14 cellular contexts compared by ENCODE assay signal in the genomic region with DNA sequence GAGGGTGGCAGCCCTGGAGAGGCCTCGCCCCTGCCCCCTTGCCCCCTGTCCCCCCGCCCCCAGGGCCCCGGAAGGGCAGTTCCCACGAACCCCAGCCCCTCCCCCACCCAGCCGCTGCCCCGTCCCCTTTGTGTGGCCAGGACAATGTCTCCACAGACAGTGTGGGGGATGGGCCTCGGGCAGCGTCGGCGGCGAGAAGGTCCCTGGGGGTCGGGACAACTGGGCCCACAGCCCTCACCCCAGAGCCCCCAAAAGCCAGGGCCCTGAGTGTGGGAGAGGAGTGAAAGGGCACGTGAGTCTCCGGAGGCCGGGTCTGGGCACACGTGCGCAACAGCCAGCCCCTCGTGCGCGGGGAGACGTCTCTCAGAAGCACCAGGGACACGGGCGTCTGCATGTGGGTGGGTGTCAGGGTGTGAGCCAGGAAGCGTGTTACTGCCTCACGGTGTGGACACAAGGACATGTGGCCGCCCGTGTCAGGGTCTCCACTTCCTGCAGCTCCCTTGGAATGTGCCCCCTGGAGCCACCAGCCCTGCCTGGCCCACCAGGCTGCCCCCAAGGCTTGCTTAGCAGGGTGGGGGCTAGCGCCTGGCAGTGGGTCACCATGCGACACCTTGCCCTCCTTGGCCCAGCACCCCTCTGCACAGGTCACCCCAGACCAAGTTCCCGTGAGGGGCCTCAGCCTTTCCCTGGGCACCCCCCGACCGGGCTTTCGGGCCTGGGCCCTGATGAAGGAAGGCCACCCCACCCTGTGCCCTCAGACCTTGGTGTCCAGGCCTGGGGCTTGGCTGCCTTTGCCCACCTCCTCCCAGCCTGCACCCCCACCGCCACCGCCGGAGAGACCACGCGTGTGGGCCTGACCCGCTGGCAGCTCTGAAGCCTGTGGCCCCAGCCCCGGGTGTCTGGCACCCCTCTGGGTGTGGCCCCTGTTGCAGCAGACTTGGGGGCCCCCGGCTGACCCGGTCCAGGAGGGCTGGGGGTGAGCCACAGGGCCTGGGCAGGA. TPM values are rescaled to one million over a fixed set of nuclear protein-coding genes. Genes with fewer than 3 reads are reported as not detected.
DNase-seq lines count a peak whose midpoint lies in the region; ATAC-seq and TF ChIP-seq lines count a peak whose summit lies in the region.
"Had no signal": no experiment of that assay in that cellular context is flagged by ENCODE, and none has a peak within 500 bp of the region (broad histone marks: within the 10 kb centered on the region; RNA-seq: fewer than 3 reads in every experiment).

No MANE protein-coding gene starts in this region.

- peak overlapping the region; percentile 74; the same call in 1 of the 2 replicates for H3K4me2 ChIP-seq in DOHH2 (ENCODE audit: low read length)

- TF ChIP-seq CTCF in DOHH2 (IDR thresholded peaks at IDR 0.05; ENCODE audit: low read depth, low read length, poor library complexity, severe bottlenecking) (no peak), heart right ventricle (IDR thresholded peaks at IDR 0.05) (no peak), psoas muscle (IDR thresholded peaks at IDR 0.05) (no peak)

- H3K9me3 ChIP-seq in DOHH2 (ENCODE audit: control insufficient read depth, insufficient read depth, low read length) (no peaks in the 10 kb centered on the region), heart right ventricle (no peaks in the 10 kb centered on the region), psoas muscle (no peaks in the 10 kb centered on the region)
- H3K9me3 ChIP-seq: SJSA1 had no signal

- H3K4me3 ChIP-seq in DOHH2 (ENCODE audit: low read length) (no peak overlapping the region), heart right ventricle (no peak overlapping the region), psoas muscle (no peak overlapping the region)
- H3K4me3 ChIP-seq: SJSA1 had no signal

- DNase-seq in HuH-7.5 (ENCODE audit: low spot score) (peak; percentile 29), heart right ventricle (peak in 1 of 2 donors; percentile 34), psoas muscle (peak in 1 of 2 donors; percentile 53), DMS153 (lab: John Stamatoyannopoulos, UW) (no peak)
- no peak for DNase-seq in NK-92 treated with Interleukin-12 subunit alpha and Interleukin-12 subunit beta, amount 100 ng/mL, for 24 hours (lab: John Stamatoyannopoulos, UW)
- DNase-seq: activated CD4-positive, alpha-beta T cell treated with anti-CD3 and anti-CD28 coated beads, Interleukin-2, amount 50 U/mL, for 1 hour; Calu3; effector memory CD4-positive, alpha-beta T cell; NCI-H510A; stimulated activated CD4-positive, alpha-beta T cell treated with anti-CD3 and anti-CD28 coated beads, Interleukin-1b, Interleukin-23, amount 100 ng/mL, for 48 hours had no signal

- H3K27me3 ChIP-seq in DOHH2 (ENCODE audit: control insufficient read depth, low read length) (no peaks in the 10 kb centered on the region), heart right ventricle (peaks cover 0 to 25% (median 12%) of the 10 kb centered on the region in 7 donors), psoas muscle (ENCODE audit: insufficient read depth in 3 of 3, low read length in 2 of 3) (peaks cover 0 to 31% (median 15%) of the 10 kb centered on the region in 3 donors)
- H3K27me3 ChIP-seq: SJSA1 had no signal

- WGBS in heart right ventricle, 2 donors, result 68 to 75% methylated on average over 42 of the region's 42 CpGs
- WGBS in psoas muscle, 3 donors, result 67 to 71% (median 68%) methylated on average over 37 to 42 of the region's 42 CpGs

- ATAC-seq in heart right ventricle (no peak), psoas muscle (no peak), esophagus mucosa (no peak), GM19463 (IDR thresholded peaks at IDR 0.05; ENCODE audit: unreplicated experiment) (no peak)

- H3K79me2 ChIP-seq in DOHH2 (ENCODE audit: control insufficient read depth, low read length), result no peaks in the 10 kb centered on the region

- no peaks in the 10 kb centered on the region for H3K9me2 ChIP-seq in DOHH2 (replicated peaks; ENCODE audit: control insufficient read depth, low read length)

- intact Hi-C loops in heart right ventricle (cut with DNase I) (no loop called here), psoas muscle (cut with DNase I) (no loop called here)

- no peaks in the 10 kb centered on the region; the same call in 1 of the 2 replicates for H3F3A ChIP-seq in DOHH2 (ENCODE audit: control insufficient read depth, insufficient read depth)

- H3K36me3 ChIP-seq in DOHH2 (ENCODE audit: control insufficient read depth, low read length), result no peaks in the 10 kb centered on the region
- no peaks in the 10 kb centered on the region for H3K36me3 ChIP-seq in heart right ventricle
- H3K36me3 ChIP-seq in psoas muscle (ENCODE audit: insufficient read depth in 1 of 2, low read depth in 1 of 2), result no peaks in the 10 kb centered on the region
- H3K36me3 ChIP-seq: SJSA1 had no signal

- H3K4me1 ChIP-seq in DOHH2 (ENCODE audit: control insufficient read depth, low read length) (peaks cover 32% of the 10 kb centered on the region), heart right ventricle (peaks cover 22 to 71% (median 50%) of the 10 kb centered on the region in 9 donors), psoas muscle (peaks cover 9% of the 10 kb centered on the region)

- H3K27ac ChIP-seq in DOHH2 (ENCODE audit: low read depth, low read length) (no peak overlapping the region), heart right ventricle (peak overlapping the region; percentile 45 to 90 (median 70)), psoas muscle (peak overlapping the region; percentile 30)
- H3K27ac ChIP-seq: SJSA1 had no signal

- H4K20me1 ChIP-seq in DOHH2 (ENCODE audit: control insufficient read depth, insufficient read depth, low read depth, low read length), result no peaks in the 10 kb centered on the region

RNA-seq across cellular contexts. Expression of a gene that starts 12.8 kb away (rescaled TPM):
- total RNA-seq in heart right ventricle (10 to 100 TPM in 7 of 10 donors, 1 to 10 TPM in 3; 2.6 to 20.8 (median 11.7) TPM), psoas muscle (1 to 10 TPM; 3.5 to 7.5 (median 5.3) TPM), esophagus mucosa (20.4 TPM)
- polyA plus RNA-seq in heart right ventricle (1 to 10 TPM; 2.0 to 5.4 TPM), psoas muscle (1 to 10 TPM in 1 of 3 donors, under 1 TPM in 2; 0.73 to 1.4 (median 0.91) TPM)

RNA-seq across cellular contexts. Expression of a gene that starts 37.3 kb away (rescaled TPM):
- total RNA-seq in heart right ventricle, result 10 to 100 TPM; 15.2 to 21.5 (median 16.8) TPM
- 10 to 100 TPM in 1 of 2 donors, 1 to 10 TPM in 1; 4.7 to 11.5 TPM for polyA plus RNA-seq in heart right ventricle
- 1 to 10 TPM; 1.7 to 2.3 (median 2.1) TPM for total RNA-seq in psoas muscle
- polyA plus RNA-seq in psoas muscle, result 1 to 10 TPM in 2 of 3 donors, under 1 TPM in 1; 0.77 to 2.3 (median 1.1) TPM
- total RNA-seq in esophagus mucosa, result 15.4 TPM

RNA-seq across cellular contexts. Expression of a gene that starts 59.7 kb away (rescaled TPM):
- 10 to 100 TPM; 31.6 to 47.1 (median 39.2) TPM for total RNA-seq in heart right ventricle
- 10 to 100 TPM; 31.5 to 52.9 TPM for polyA plus RNA-seq in heart right ventricle
- 10 to 100 TPM; 39.1 to 53.7 (median 42.8) TPM for total RNA-seq in psoas muscle
- 10 to 100 TPM; 43.2 to 74.3 (median 58.5) TPM for polyA plus RNA-seq in psoas muscle
- 36.7 TPM for total RNA-seq in esophagus mucosa
